In the genomic region with DNA sequence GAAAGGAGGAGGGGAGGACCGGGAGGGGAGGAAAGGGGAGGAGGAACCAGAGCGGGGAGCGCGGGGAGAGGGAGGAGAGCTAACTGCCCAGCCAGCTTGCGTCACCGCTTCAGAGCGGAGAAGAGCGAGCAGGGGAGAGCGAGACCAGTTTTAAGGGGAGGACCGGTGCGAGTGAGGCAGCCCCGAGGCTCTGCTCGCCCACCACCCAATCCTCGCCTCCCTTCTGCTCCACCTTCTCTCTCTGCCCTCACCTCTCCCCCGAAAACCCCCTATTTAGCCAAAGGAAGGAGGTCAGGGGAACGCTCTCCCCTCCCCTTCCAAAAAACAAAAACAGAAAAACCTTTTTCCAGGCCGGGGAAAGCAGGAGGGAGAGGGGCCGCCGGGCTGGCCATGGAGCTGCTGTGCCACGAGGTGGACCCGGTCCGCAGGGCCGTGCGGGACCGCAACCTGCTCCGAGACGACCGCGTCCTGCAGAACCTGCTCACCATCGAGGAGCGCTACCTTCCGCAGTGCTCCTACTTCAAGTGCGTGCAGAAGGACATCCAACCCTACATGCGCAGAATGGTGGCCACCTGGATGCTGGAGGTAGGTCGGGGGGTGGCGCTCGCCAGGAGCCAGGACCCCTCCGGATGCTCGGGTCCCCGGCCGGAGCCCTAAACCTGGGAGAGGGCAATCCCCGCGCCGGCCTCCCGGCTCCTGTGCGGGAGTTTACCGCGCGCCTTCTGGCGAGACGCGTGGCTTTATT, we compare ENCODE assay signal across 8 cellular contexts. TPM values are rescaled to one million over a fixed set of nuclear protein-coding genes. Genes with fewer than 3 reads are reported as not detected.
DNase-seq lines count a peak whose midpoint lies in the region; ATAC-seq and TF ChIP-seq lines count a peak whose summit lies in the region.

Gene CCND2, plus strand, starts transcription at position 112 of the 745 bp plus-strand sequence. Its CDS starts 279 bp downstream, at position 391.

- no peaks in the 10 kb centered on the region for H3K9me2 ChIP-seq in SU-DHL-6 (replicated peaks; ENCODE audit: insufficient read depth, low read length)

- H3K27ac ChIP-seq in SU-DHL-6 (ENCODE audit: low read depth, low read length) (no peak within 1 kb of the TSS), parathyroid adenoma (peak within 1 kb of the TSS; percentile 92), upper lobe of left lung (peak within 1 kb of the TSS; percentile 79 to 92 (median 86))

- H2AFZ ChIP-seq in SU-DHL-6 (ENCODE audit: low read depth, low read length, severe bottlenecking) (no peak within 1 kb of the TSS), parathyroid adenoma (peak within 1 kb of the TSS; percentile 81)

- H3K36me3 ChIP-seq in ES-I3 (ENCODE audit: insufficient read depth, low read length) (peaks cover 25% of the 10 kb centered on the region), SU-DHL-6 (ENCODE audit: low read length) (no peaks in the 10 kb centered on the region), parathyroid adenoma (ENCODE audit: control insufficient read depth, insufficient read depth, low read length) (no peaks in the 10 kb centered on the region), upper lobe of left lung (no peaks in the 10 kb centered on the region)

- WGBS in upper lobe of left lung, 2 donors, result 0 to 1% methylated on average over 28 to 49 of the region's 52 CpGs

- TF ChIP-seq POLR2A in upper lobe of left lung (IDR thresholded peaks at IDR 0.05), result peak in 3 of 4 donors; percentile 58 to 91 (median 84)

- no peak for TF ChIP-seq EP300 in upper lobe of left lung (IDR thresholded peaks at IDR 0.05)

- no peaks in the 10 kb centered on the region for H3F3A ChIP-seq in SU-DHL-6 (ENCODE audit: insufficient read depth)

- intact Hi-C loops in left cardiac atrium (cut with DNase I), result loop anchor here in 1 of 2 donors (10.0 kb wide), 2 partner anchors 279 to 389 kb away; no protein-coding TSS in a partner anchor

- H3K9me3 ChIP-seq in ES-I3 (ENCODE audit: control insufficient read depth, insufficient read depth, low read length) (no peaks in the 10 kb centered on the region), SU-DHL-6 (ENCODE audit: insufficient read depth, low read length) (no peaks in the 10 kb centered on the region), parathyroid adenoma (ENCODE audit: control insufficient read depth, low read length) (no peaks in the 10 kb centered on the region), upper lobe of left lung (no peaks in the 10 kb centered on the region)

- TF ChIP-seq CTCF in SU-DHL-6 (IDR thresholded peaks at IDR 0.05; ENCODE audit: insufficient read depth, low read length, poor library complexity, severe bottlenecking) (no peak), parathyroid adenoma (IDR thresholded peaks at IDR 0.05) (no peak), upper lobe of left lung (IDR thresholded peaks at IDR 0.05) (no peak)

- H3K79me2 ChIP-seq in SU-DHL-6 (ENCODE audit: insufficient read depth, low read length) (no peaks in the 10 kb centered on the region), parathyroid adenoma (peaks cover 33% of the 10 kb centered on the region)

- H3K27me3 ChIP-seq in SU-DHL-6 (ENCODE audit: low read length) (no peaks in the 10 kb centered on the region), parathyroid adenoma (ENCODE audit: control insufficient read depth, insufficient read depth, low read length) (no peaks in the 10 kb centered on the region), upper lobe of left lung (peaks cover 1 to 33% (median 20%) of the 10 kb centered on the region in 4 donors)

- H3K4me2 ChIP-seq in SU-DHL-6 (ENCODE audit: low read depth, low read length, poor library complexity, severe bottlenecking), result peak within 1 kb of the TSS; percentile 17
- H3K4me2 ChIP-seq in parathyroid adenoma (ENCODE audit: low read length), result peak within 1 kb of the TSS; percentile 68

- H3K4me3 ChIP-seq in SU-DHL-6 (ENCODE audit: insufficient read depth, low read length, poor library complexity, severe bottlenecking), result no peak within 1 kb of the TSS
- H3K4me3 ChIP-seq in parathyroid adenoma (ENCODE audit: low read depth, low read length), result peak within 1 kb of the TSS; percentile 79
- H3K4me3 ChIP-seq in upper lobe of left lung, result peak within 1 kb of the TSS; percentile 62 to 81 (median 72)

- ATAC-seq in HG02610 (IDR thresholded peaks at IDR 0.05; ENCODE audit: unreplicated experiment) (peak; percentile 30), left cardiac atrium (peak; percentile 66 to 75), upper lobe of left lung (ENCODE audit: low FRiP score in 2 of 2) (peak; percentile 77 to 80)

- peaks cover 15% of the 10 kb centered on the region for H3K4me1 ChIP-seq in ES-I3 (ENCODE audit: insufficient read depth, low read length)
- H3K4me1 ChIP-seq in parathyroid adenoma, result peaks cover 32% of the 10 kb centered on the region
- peaks cover 70 to 97% (median 81%) of the 10 kb centered on the region in 4 donors for H3K4me1 ChIP-seq in upper lobe of left lung

- H4K20me1 ChIP-seq in SU-DHL-6 (ENCODE audit: low read depth, low read length), result no peaks in the 10 kb centered on the region

- DNase-seq in amniotic epithelial cell (ENCODE audit: low read depth) (peak; percentile 74), left cardiac atrium (peak; percentile 91), upper lobe of left lung (peak; percentile 87 to 93), cerebellar nuclear complex (lab: John Stamatoyannopoulos, UW) (no peak)

- peak within 1 kb of the TSS; percentile 98 for H3K9ac ChIP-seq in ES-I3 (ENCODE audit: low read depth, low read length)
- no peak within 1 kb of the TSS for H3K9ac ChIP-seq in SU-DHL-6 (ENCODE audit: low read length)
- H3K9ac ChIP-seq in parathyroid adenoma, result peak within 1 kb of the TSS; percentile 68

RNA-seq across cellular contexts. Expression of gene CCND2, which starts in this region (rescaled TPM):
- total RNA-seq in left cardiac atrium (100 to 1,000 TPM; 170 to 202 TPM), upper lobe of left lung (100 to 1,000 TPM in 1 of 6 donors, 10 to 100 TPM in 5; 47.1 to 101 (median 64.6) TPM)

Comparison
In these comparisons a context has a peak if more than half of its experiments do, and no peak if none do; other contexts are left out.
1. DNase-seq: peak in amniotic epithelial cell (single experiment), left cardiac atrium (single experiment) and upper lobe of left lung (2 of 2); none in cerebellar nuclear complex (0 of 2).
2. Peak in every context shown above with its lines, with median percentiles within 50 percentile points of each other: ATAC-seq.